ENCODE assay signal across 13 cellular contexts in genomic region chr5:72624641-72625236, GRCh38.
DNase-seq lines count a peak whose midpoint lies in the region; ATAC-seq and TF ChIP-seq lines count a peak whose summit lies in the region.
"Had no signal": no experiment of that assay in that cellular context is flagged by ENCODE, and none has a peak within 500 bp of the region (broad histone marks: within the 10 kb centered on the region; RNA-seq: fewer than 3 reads in every experiment).

No MANE protein-coding gene starts in this region.

- no peaks in the 10 kb centered on the region for H3K36me3 Mint-ChIP-seq in brain
- H3K36me3 Mint-ChIP-seq in T-helper 2 cell treated with Interferon-gamma antibody and Interleukin-4, amounts not matched to agents 5 μg/mL and 100 μg/mL, for 36 hours (ENCODE audit: low read depth), result no peaks in the 10 kb centered on the region
- H3K36me3 Mint-ChIP-seq: activated naive CD8-positive, alpha-beta T cell treated with anti-CD3 and anti-CD28 coated beads, Interleukin-2, amount 10 ng/mL, durations not matched to agents 7 days and 5 days had no signal

- no peaks in the 10 kb centered on the region for H3K4me1 ChIP-seq in left lung
- H3K4me1 ChIP-seq in upper lobe of right lung, result peaks cover 4% of the 10 kb centered on the region

- H3K27ac Mint-ChIP-seq in brain, result peak overlapping the region in 3 of 5 experiments; percentile 50 to 78 (median 76)
- no peak overlapping the region for H3K27ac Mint-ChIP-seq in T-helper 2 cell treated with Interferon-gamma antibody and Interleukin-4, amounts not matched to agents 5 μg/mL and 100 μg/mL, for 36 hours
- H3K27ac Mint-ChIP-seq: activated CD8-positive, alpha-beta T cell treated with anti-CD3 and anti-CD28 coated beads, Interleukin-2, amount 10 ng/mL, durations not matched to agents 7 days and 5 days; activated naive CD8-positive, alpha-beta T cell treated with anti-CD3 and anti-CD28 coated beads, Interleukin-2, amount 10 ng/mL, durations not matched to agents 7 days and 5 days had no signal

- H3K4me3 ChIP-seq in left lung (no peak overlapping the region), upper lobe of right lung (no peak overlapping the region)

- DNase-seq in HS-27A (ENCODE audit: low read depth) (peak; percentile 40), left lung (no peak), upper lobe of right lung (no peak)
- DNase-seq in T-helper 2 cell treated with Interferon-gamma antibody and Interleukin-4, amounts not matched to agents 5 μg/mL and 100 μg/mL, for 36 hours (ENCODE audit: low spot score), result no peak
- no peak for DNase-seq in activated CD8-positive, alpha-beta memory T cell treated with anti-CD3 and anti-CD28 coated beads, Interleukin-2, amount 50 U/mL, for 48 hours
- DNase-seq: activated CD8-positive, alpha-beta T cell treated with anti-CD3 and anti-CD28 coated beads, Interleukin-2, amount 10 ng/mL, durations not matched to agents 7 days and 5 days; activated naive CD8-positive, alpha-beta T cell treated with anti-CD3 and anti-CD28 coated beads, Interleukin-2, amount 10 ng/mL, durations not matched to agents 7 days and 5 days; DMS79 treated with DMSO at 0.1 percent for 48 hours; NCI-H526 treated with DMSO at 0.1 percent for 48 hours had no signal

- peak; percentile 47 for ATAC-seq in left lung
- no peak for ATAC-seq in upper lobe of right lung
- no peak for ATAC-seq in HG02571 (IDR thresholded peaks at IDR 0.05; ENCODE audit: unreplicated experiment)
- ATAC-seq: activated CD8-positive, alpha-beta T cell treated with anti-CD3 and anti-CD28 coated beads, Interleukin-2, amount 10 ng/mL, durations not matched to agents 7 days and 5 days had no signal

- H3K27me3 Mint-ChIP-seq in brain, result peaks cover 2% of the 10 kb centered on the region
- H3K27me3 Mint-ChIP-seq in T-helper 2 cell treated with Interferon-gamma antibody and Interleukin-4, amounts not matched to agents 5 μg/mL and 100 μg/mL, for 36 hours (ENCODE audit: low read depth), result peaks cover 2% of the 10 kb centered on the region

- H3K27ac ChIP-seq in left lung, result no peak overlapping the region
- peak overlapping the region; percentile 17 for H3K27ac ChIP-seq in upper lobe of right lung
- H3K27ac ChIP-seq: KMS-11, neutrophil had no signal

- H3K36me3 ChIP-seq in left lung, result no peaks in the 10 kb centered on the region
- no peaks in the 10 kb centered on the region for H3K36me3 ChIP-seq in upper lobe of right lung
- H3K36me3 ChIP-seq: neutrophil had no signal

- no peak overlapping the region for H3K4me3 Mint-ChIP-seq in brain
- no peak overlapping the region for H3K4me3 Mint-ChIP-seq in T-helper 2 cell treated with Interferon-gamma antibody and Interleukin-4, amounts not matched to agents 5 μg/mL and 100 μg/mL, for 36 hours
- H3K4me3 Mint-ChIP-seq: activated CD8-positive, alpha-beta T cell treated with anti-CD3 and anti-CD28 coated beads, Interleukin-2, amount 10 ng/mL, durations not matched to agents 7 days and 5 days; activated naive CD8-positive, alpha-beta T cell treated with anti-CD3 and anti-CD28 coated beads, Interleukin-2, amount 10 ng/mL, durations not matched to agents 7 days and 5 days had no signal

- H3K27me3 ChIP-seq in left lung (no peaks in the 10 kb centered on the region), upper lobe of right lung (no peaks in the 10 kb centered on the region)

- peaks cover 50% of the 10 kb centered on the region for H3K4me1 Mint-ChIP-seq in brain
- H3K4me1 Mint-ChIP-seq in T-helper 2 cell treated with Interferon-gamma antibody and Interleukin-4, amounts not matched to agents 5 μg/mL and 100 μg/mL, for 36 hours (ENCODE audit: low read depth), result no peaks in the 10 kb centered on the region
- H3K4me1 Mint-ChIP-seq: activated naive CD8-positive, alpha-beta T cell treated with anti-CD3 and anti-CD28 coated beads, Interleukin-2, amount 10 ng/mL, durations not matched to agents 7 days and 5 days had no signal

- TF ChIP-seq CTCF in brain (conservative IDR thresholded peaks at IDR 0.05) (no peak), left lung (IDR thresholded peaks at IDR 0.05) (no peak), upper lobe of right lung (IDR thresholded peaks at IDR 0.05) (no peak)

- intact Hi-C loops in left lung (cut with DNase I), result no loop called here
- intact Hi-C loops in upper lobe of right lung (cut with DNase I), result no loop called here

- peaks cover 0 to 4% (median 0%) of the 10 kb centered on the region in 5 experiments for H3K9me3 Mint-ChIP-seq in brain
- H3K9me3 Mint-ChIP-seq in T-helper 2 cell treated with Interferon-gamma antibody and Interleukin-4, amounts not matched to agents 5 μg/mL and 100 μg/mL, for 36 hours, result no peaks in the 10 kb centered on the region
- H3K9me3 Mint-ChIP-seq: activated naive CD8-positive, alpha-beta T cell treated with anti-CD3 and anti-CD28 coated beads, Interleukin-2, amount 10 ng/mL, durations not matched to agents 7 days and 5 days had no signal

- H3K9me3 ChIP-seq in left lung (no peaks in the 10 kb centered on the region), upper lobe of right lung (no peaks in the 10 kb centered on the region)
- H3K9me3 ChIP-seq: neutrophil had no signal
